13 cellular contexts compared by ENCODE assay signal in genomic region chr2:156480376-156480775, GRCh38.
"Had no signal": no experiment of that assay in that cellular context is flagged by ENCODE, and none has a peak within 500 bp of the region (broad histone marks: within the 10 kb centered on the region; RNA-seq: fewer than 3 reads in every experiment).

No MANE protein-coding gene starts in this region.

- H3K4me3 Mint-ChIP-seq: memory B cell, T-helper 17 cell had no signal

- H3K36me3 ChIP-seq: adrenal gland, gastroesophageal sphincter, left ventricle myocardium inferior had no signal

- H3K4me3 ChIP-seq: adrenal gland, gastroesophageal sphincter, left ventricle myocardium inferior had no signal

- H3K27me3 Mint-ChIP-seq: memory B cell, T-helper 17 cell had no signal

- H3K27me3 ChIP-seq: adrenal gland, gastroesophageal sphincter had no signal

- H3K27ac ChIP-seq: adrenal gland, epithelial cell of prostate, gastroesophageal sphincter, left ventricle myocardium inferior had no signal

- ATAC-seq: gastroesophageal sphincter, T-helper 17 cell had no signal

- DNase-seq: activated CD4-positive, alpha-beta T cell treated with anti-CD3 and anti-CD28 coated beads, Interleukin-2, amount 50 U/mL, for 48 hours; activated CD4-positive, CD25-positive, alpha-beta regulatory T cell; activated gamma-delta T cell treated with Interleukin-2 at 50 U/mL for 16 hours; adrenal gland; central memory CD4-positive, alpha-beta T cell; effector memory CD4-positive, alpha-beta T cell; left ventricle myocardium inferior; stimulated activated CD4-positive, alpha-beta T cell treated with anti-CD3 and anti-CD28 coated beads, Interleukin-12 subunit alpha, Interleukin-12 subunit beta, amount 100 ng/mL, for 4 hours; stimulated activated CD4-positive, alpha-beta T cell treated with anti-CD3 and anti-CD28 coated beads, Interleukin-2, amount 100 ng/mL, for 48 hours; T-helper 17 cell had no signal

- H3K27ac Mint-ChIP-seq: memory B cell, T-helper 17 cell had no signal
